In the genomic region with DNA sequence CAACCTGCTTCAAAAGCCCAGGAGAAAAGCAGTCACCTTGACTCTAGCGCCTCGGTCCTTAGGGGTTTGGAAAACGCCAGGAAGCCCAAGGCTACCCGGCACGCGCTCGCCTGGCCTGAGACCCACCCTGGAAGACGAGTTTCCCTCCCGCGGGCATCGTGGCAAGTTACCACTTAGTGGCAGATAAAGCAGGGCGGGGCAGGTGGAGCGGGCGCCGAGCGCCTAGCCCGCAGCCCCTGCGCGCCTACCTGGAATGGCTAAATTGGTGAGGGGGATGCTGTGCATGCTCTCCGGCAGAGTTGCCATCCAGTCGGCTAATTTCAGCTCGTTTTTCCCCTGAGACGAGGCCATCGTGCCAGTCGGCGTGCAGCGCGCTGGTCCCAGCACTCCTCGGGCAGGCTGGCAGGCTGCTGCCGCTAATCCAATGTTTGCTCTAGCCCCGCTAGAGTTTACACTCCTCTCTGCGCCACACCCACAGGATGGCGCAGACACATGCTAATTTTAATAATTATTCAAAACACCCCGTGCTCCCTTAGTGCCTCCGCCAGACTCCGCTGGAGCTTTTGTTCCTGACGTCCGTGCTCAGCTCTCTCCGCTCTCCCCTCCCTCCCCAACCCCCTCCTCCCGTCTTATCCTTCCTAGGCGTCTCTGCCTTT, we compare ENCODE assay signal across 8 cellular contexts. TPM values are rescaled to one million over a fixed set of nuclear protein-coding genes. Genes with fewer than 3 reads are reported as not detected.
DNase-seq lines count a peak whose midpoint lies in the region; ATAC-seq and TF ChIP-seq lines count a peak whose summit lies in the region.

A gene with protein sequence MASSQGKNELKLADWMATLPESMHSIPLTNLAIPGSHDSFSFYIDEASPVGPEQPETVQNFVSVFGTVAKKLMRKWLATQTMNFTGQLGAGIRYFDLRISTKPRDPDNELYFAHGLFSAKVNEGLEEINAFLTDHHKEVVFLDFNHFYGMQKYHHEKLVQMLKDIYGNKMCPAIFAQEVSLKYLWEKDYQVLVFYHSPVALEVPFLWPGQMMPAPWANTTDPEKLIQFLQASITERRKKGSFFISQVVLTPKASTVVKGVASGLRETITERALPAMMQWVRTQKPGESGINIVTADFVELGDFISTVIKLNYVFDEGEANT (minus strand): TSS at position 426 of the 656 bp plus-strand sequence. CDS start 75 bp downstream, at position 351.

- H3K27ac ChIP-seq in HUES64 (ENCODE audit: low read depth, low read length) (no peak within 1 kb of the TSS), SK-N-SH (ENCODE audit: low read depth in 2 of 2, low read length in 1 of 2) (peak within 1 kb of the TSS in 1 of 2 experiments; percentile 93; a peak in 2 of 4 replicates), right atrium auricular region (peak within 1 kb of the TSS; percentile 78 to 90)

- no peak for TF ChIP-seq EP300 in SK-N-SH (IDR thresholded peaks at IDR 0.05; ENCODE audit: borderline replicate concordance in 1 of 2, low read depth in 1 of 2, low read length in 1 of 2)

- H2AFZ ChIP-seq in SK-N-SH (ENCODE audit: low read depth) = peak within 1 kb of the TSS; percentile 80

- CTCF ChIA-PET in SK-N-SH (lab: Yijun Ruan, JAX) = interaction anchor here (0.6 to 6.4 kb wide), 10 partner anchors 8 to 606 kb away, joined by 3 to 38 read pairs (median 5); no protein-coding TSS in a partner anchor

- H3K79me2 ChIP-seq in SK-N-SH (ENCODE audit: insufficient read depth) = no peaks in the 10 kb centered on the region

- peak within 1 kb of the TSS; percentile 66 for H3K4me3 ChIP-seq in HUES64 (ENCODE audit: low read length)
- H3K4me3 ChIP-seq in SK-N-SH (ENCODE audit: low read depth in 2 of 2, low read length in 1 of 2) = peak within 1 kb of the TSS; percentile 67 to 71
- H3K4me3 ChIP-seq in right atrium auricular region = peak within 1 kb of the TSS; percentile 63 to 66

- POLR2A ChIA-PET in SK-N-SH (lab: Yijun Ruan, JAX) = interaction anchor here (0.9 to 1.3 kb wide), 4 partner anchors 212 to 600 kb away, joined by 3 to 4 read pairs (median 3); a partner anchor contains a TSS

- no peaks in the 10 kb centered on the region for H4K20me1 ChIP-seq in SK-N-SH (ENCODE audit: insufficient read depth)

- TF ChIP-seq CTCF in SK-N-SH (IDR thresholded peaks at IDR 0.05) (no peak), right atrium auricular region (IDR thresholded peaks at IDR 0.05) (no peak)

- H3K36me3 ChIP-seq in HUES64 (ENCODE audit: insufficient read depth, low read length) = no peaks in the 10 kb centered on the region
- no peaks in the 10 kb centered on the region for H3K36me3 ChIP-seq in SK-N-SH (replicated peaks in 1 of 2; ENCODE audit: control insufficient read depth in 1 of 2, insufficient read depth in 2 of 2, low read length in 1 of 2)
- H3K36me3 ChIP-seq in right atrium auricular region = no peaks in the 10 kb centered on the region

- H3K4me1 ChIP-seq in HUES64 (ENCODE audit: insufficient read depth, low read length) (no peaks in the 10 kb centered on the region; the same call in none of the 2 replicates), SK-N-SH (ENCODE audit: control insufficient read depth in 1 of 2, insufficient read depth in 2 of 2, low read depth in 1 of 2, low read length in 1 of 2) (peaks cover 10 to 15% of the 10 kb centered on the region in 2 experiments; a peak in 3 of 4 replicates), right atrium auricular region (peaks cover 0 to 10% of the 10 kb centered on the region in 2 donors)

- WGBS in HUES64 = 3% methylated on average over 41 of the region's 41 CpGs
- WGBS in SK-N-SH (ENCODE audit: low lambda C conversion rate) = 2% methylated on average over 31 of the region's 41 CpGs

- H3K9ac ChIP-seq in HUES64 (ENCODE audit: low read depth, low read length) (no peak within 1 kb of the TSS; the same call in 1 of the 2 replicates), SK-N-SH (no peak within 1 kb of the TSS; the same call in 1 of the 2 replicates)

- no peaks in the 10 kb centered on the region for H3K9me2 ChIP-seq in SK-N-SH

- H3K4me2 ChIP-seq in SK-N-SH = peak within 1 kb of the TSS; percentile 89

- peak; percentile 66 for ATAC-seq in sciatic nerve
- no peak for ATAC-seq in GM21367 (IDR thresholded peaks at IDR 0.05; ENCODE audit: unreplicated experiment)
- ATAC-seq in HG03521 (IDR thresholded peaks at IDR 0.05; ENCODE audit: unreplicated experiment) = no peak
- ATAC-seq in HG02884 (IDR thresholded peaks at IDR 0.05; ENCODE audit: unreplicated experiment) = no peak

- no peak for TF ChIP-seq RAD21 in SK-N-SH (IDR thresholded peaks at IDR 0.05; ENCODE audit: low read length)

- intact Hi-C loops in sciatic nerve (cut with DNase I) = no loop called here

- H3K9me3 ChIP-seq in HUES64 (ENCODE audit: insufficient read depth, low read depth, low read length) (no peaks in the 10 kb centered on the region), SK-N-SH (no peaks in the 10 kb centered on the region), right atrium auricular region (no peaks in the 10 kb centered on the region)

- peaks cover 40% of the 10 kb centered on the region for H3K27me3 ChIP-seq in HUES64 (ENCODE audit: insufficient read depth, low read length)
- H3K27me3 ChIP-seq in SK-N-SH (ENCODE audit: insufficient read depth) = 0 out of 2 replicates have a peak, but pooled peaks cover 9% of the 10 kb centered on the region
- H3K27me3 ChIP-seq in right atrium auricular region = no peaks in the 10 kb centered on the region

- no peaks in the 10 kb centered on the region for H3F3A ChIP-seq in SK-N-SH (replicated peaks; ENCODE audit: insufficient read depth)

- peak; percentile 69 for DNase-seq in SK-N-SH
- DNase-seq in right atrium auricular region (ENCODE audit: low spot score) = peak; percentile 64
- DNase-seq in sciatic nerve (ENCODE audit: low spot score) = peak; percentile 59
- DNase-seq in OCI-M1 (lab: John Stamatoyannopoulos, UW) = no peak

TF ChIP-seq in SK-N-SH, 30 proteins besides CTCF, POLR2A, EP300 and RAD21:
- peak; percentile 75 for TF ChIP-seq MXI1 (IDR thresholded peaks at IDR 0.05; ENCODE audit: low read depth, low read length)
- TF ChIP-seq GATA2 (CRISPR knock-in tag; IDR thresholded peaks at IDR 0.05) = 0 out of 2 replicates have a peak, but pooled peaks have one; percentile 29
- TF ChIP-seq, protein P1, sequence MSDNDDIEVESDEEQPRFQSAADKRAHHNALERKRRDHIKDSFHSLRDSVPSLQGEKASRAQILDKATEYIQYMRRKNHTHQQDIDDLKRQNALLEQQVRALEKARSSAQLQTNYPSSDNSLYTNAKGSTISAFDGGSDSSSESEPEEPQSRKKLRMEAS (IDR thresholded peaks at IDR 0.05; ENCODE audit: low read depth) = 0 out of 2 replicates have a peak, but pooled peaks have one; percentile 1
- TF ChIP-seq RFX5 (IDR thresholded peaks at IDR 0.05; ENCODE audit: low read length) = no peak

RNA-seq across cellular contexts. Expression of the gene that starts here (rescaled TPM):
- polyA plus RNA-seq in HUES64 (2013, experiment 1 of 2) = 0.20 TPM
- 0.13 TPM for polyA plus RNA-seq in HUES64 (2013, experiment 2 of 2)
- polyA plus RNA-seq in SK-N-SH (2012; rRNA removed) = 0.15 and 0.34 TPM in 2 replicates
- 0.58 and 0.88 TPM in 2 replicates for polyA plus RNA-seq in SK-N-SH (2012; cell fraction: cytosol; rRNA removed)
- 0.19 and 0.35 TPM in 2 replicates for polyA plus RNA-seq in SK-N-SH (2012; cell fraction: nucleus; rRNA removed)
- total RNA-seq in right atrium auricular region = 10 to 100 TPM; 44.5 to 68.3 TPM
- 4.2 TPM for total RNA-seq in sciatic nerve

Comparison
In these comparisons a context has a peak if more than half of its experiments do, and no peak if none do; other contexts are left out.
1. Peak in DNase-seq, H3K4me3 ChIP-seq and H3K4me2 ChIP-seq in SK-N-SH; RNA of the gene not detected or under 1 TPM.